ENCODE assay signal across 26 cellular contexts in the genomic region with DNA sequence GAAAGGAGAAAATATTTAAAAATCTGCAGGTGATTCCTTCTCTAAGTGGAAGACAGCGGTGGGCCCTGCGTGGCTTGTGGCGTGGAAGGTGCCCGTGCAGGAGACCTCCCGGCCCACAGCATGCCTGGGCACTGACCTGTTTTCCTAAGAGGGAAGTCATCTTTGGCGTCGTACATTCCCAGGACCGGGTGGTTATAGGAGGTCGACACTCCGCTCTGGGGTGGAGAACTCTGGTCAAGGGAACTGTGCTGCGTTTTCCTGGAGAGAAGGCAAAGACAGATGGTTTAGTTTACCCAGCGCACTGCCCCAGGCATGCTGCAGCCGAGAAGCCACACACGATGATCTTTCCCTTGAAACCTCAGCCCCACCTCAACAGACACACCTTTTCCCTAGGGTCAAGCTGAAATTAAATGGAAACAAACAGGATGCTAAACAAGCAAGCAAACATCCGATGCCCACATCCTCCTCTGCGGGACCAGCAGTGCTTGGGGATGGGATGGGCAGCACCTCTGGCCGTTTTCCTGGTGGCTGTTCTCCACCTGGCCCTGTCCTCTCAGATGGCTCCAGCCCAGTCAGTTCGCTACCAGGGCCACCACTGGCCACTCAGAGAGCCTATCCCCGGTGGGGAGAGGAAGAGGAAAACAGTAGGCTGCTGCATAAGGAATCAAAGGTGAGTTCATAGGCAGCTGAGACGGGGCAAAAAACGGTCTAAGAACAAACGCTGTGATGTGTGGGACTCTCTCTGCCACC.
DNase-seq lines count a peak whose midpoint lies in the region; TF ChIP-seq lines count a peak whose summit lies in the region.
"Had no signal": no experiment of that assay in that cellular context is flagged by ENCODE, and none has a peak within 500 bp of the region (broad histone marks: within the 10 kb centered on the region; RNA-seq: fewer than 3 reads in every experiment).

No MANE protein-coding gene starts in this region.

- H4K8ac ChIP-seq in neuronal stem cell (ENCODE audit: low read depth, low read length): no peak overlapping the region

- H3K9me3 Mint-ChIP-seq in type B pancreatic cell (no peaks in the 10 kb centered on the region), CD14-positive monocyte (peaks cover 0 to 4% (median 2%) of the 10 kb centered on the region in 7 donors)
- H3K9me3 Mint-ChIP-seq: activated CD4-positive, alpha-beta T cell treated with anti-CD3 and anti-CD28 coated beads, Interleukin-2, amount 10 ng/mL, durations not matched to agents 24 days and 14 days; CD8-positive, alpha-beta T cell; neural crest cell had no signal

- DNase-seq in activated effector memory CD4-positive, alpha-beta T cell treated with anti-CD3 and anti-CD28 coated beads, Interleukin-2, amount 50 U/mL, for 16 hours: peak; percentile 56
- no peak for DNase-seq in activated effector memory CD4-positive, alpha-beta T cell treated with Interleukin-2 at 50 U/mL for 16 hours
- DNase-seq in dorsolateral prefrontal cortex (peak in 6 of 10 donors; percentile 2 to 39 (median 17)), neuronal stem cell (ENCODE audit: low spot score) (no peak), type B pancreatic cell (ENCODE audit: extremely low spot score, unreplicated experiment) (peak; percentile 62), CD14-positive monocyte (ENCODE audit: low spot score) (no peak), NCI-H2171 (lab: John Stamatoyannopoulos, UW) (no peak)
- no peak for DNase-seq in stimulated activated CD8-positive, alpha-beta memory T cell treated with anti-CD3 and anti-CD28 coated beads, Interleukin-4, amount 100 ng/mL, for 48 hours
- DNase-seq: activated CD4-positive, alpha-beta T cell treated with anti-CD3 and anti-CD28 coated beads, Interleukin-2, amount 10 ng/mL, durations not matched to agents 24 days and 14 days; activated naive CD4-positive, alpha-beta T cell treated with Interleukin-2 at 50 U/mL for 16 hours; anterior cingulate cortex; CD8-positive, alpha-beta T cell; DMS79; effector memory CD4-positive, alpha-beta T cell; esophagus squamous epithelium; GM23248; IMR-90; NCI-H1436; NCI-H2171 treated with DMSO at 0.1 percent for 48 hours; NCI-H748 treated with DMSO at 0.1 percent for 48 hours; OCI-M1; retina; SHP77 treated with DMSO at 0.1 percent for 48 hours; T-helper 1 cell had no signal

- TF ChIP-seq CTCF in dorsolateral prefrontal cortex (IDR thresholded peaks at IDR 0.05 in 54 of 56, conservative IDR thresholded peaks at IDR 0.05 in 2 of 56; ENCODE audit: low read depth in 1 of 56, partially characterized antibody in 56 of 56) (no peak), type B pancreatic cell (conservative IDR thresholded peaks at IDR 0.05) (no peak), CD14-positive monocyte (IDR thresholded peaks at IDR 0.05) (no peak)

- H3K4me1 Mint-ChIP-seq in type B pancreatic cell (ENCODE audit: unreplicated experiment) (peaks cover 18% of the 10 kb centered on the region), CD14-positive monocyte (no peaks in the 10 kb centered on the region)

- peaks cover 2% of the 10 kb centered on the region for H3K79me1 ChIP-seq in neuronal stem cell (ENCODE audit: low read depth, low read length)

- H2AFZ ChIP-seq in neuronal stem cell (ENCODE audit: low read length): no peak overlapping the region
- H2AFZ ChIP-seq: GM23248 had no signal

- H3K4me3 Mint-ChIP-seq in type B pancreatic cell: no peak overlapping the region
- H3K4me3 Mint-ChIP-seq in CD14-positive monocyte: no peak overlapping the region
- H3K4me3 Mint-ChIP-seq: activated CD4-positive, alpha-beta T cell treated with anti-CD3 and anti-CD28 coated beads, Interleukin-2, amount 10 ng/mL, durations not matched to agents 24 days and 14 days; CD8-positive, alpha-beta T cell had no signal

- no peak overlapping the region for H3K23ac ChIP-seq in neuronal stem cell (ENCODE audit: low read depth, low read length, poor library complexity)

- H4K91ac ChIP-seq in neuronal stem cell (ENCODE audit: low read depth, low read length, poor library complexity): no peak overlapping the region

- no peak overlapping the region for H2BK15ac ChIP-seq in neuronal stem cell (ENCODE audit: low read length)

- intact Hi-C loops in dorsolateral prefrontal cortex (cut with DNase I): loop anchor here in 1 of 2 donors (5.0 kb wide), 1 partner anchor 36 kb away; no protein-coding TSS in a partner anchor
- intact Hi-C loops in CD14-positive monocyte (cut with micrococcal nuclease): no loop called here

- no peaks in the 10 kb centered on the region for H3K27me3 Mint-ChIP-seq in type B pancreatic cell
- no peaks in the 10 kb centered on the region for H3K27me3 Mint-ChIP-seq in CD14-positive monocyte (ENCODE audit: low read depth in 3 of 3)
- H3K27me3 Mint-ChIP-seq: activated CD4-positive, alpha-beta T cell treated with anti-CD3 and anti-CD28 coated beads, Interleukin-2, amount 10 ng/mL, durations not matched to agents 24 days and 14 days had no signal

- peak overlapping the region; percentile 65 for H3K27ac Mint-ChIP-seq in type B pancreatic cell
- peak overlapping the region in 1 of 7 donors; percentile 69 for H3K27ac Mint-ChIP-seq in CD14-positive monocyte
- H3K27ac Mint-ChIP-seq: activated CD4-positive, alpha-beta T cell treated with anti-CD3 and anti-CD28 coated beads, Interleukin-2, amount 10 ng/mL, durations not matched to agents 24 days and 14 days; CD8-positive, alpha-beta T cell had no signal

- no peak overlapping the region for H3K9ac ChIP-seq in neuronal stem cell (ENCODE audit: low read depth, low read length, poor library complexity)
- H3K9ac ChIP-seq: GM23248 had no signal

- H3K27me3 ChIP-seq in dorsolateral prefrontal cortex (no peaks in the 10 kb centered on the region), neuronal stem cell (ENCODE audit: control insufficient read depth in 3 of 3, insufficient read depth in 3 of 3, low read depth in 1 of 3, low read length in 3 of 3) (no peaks in the 10 kb centered on the region)
- H3K27me3 ChIP-seq: esophagus squamous epithelium had no signal

- no peak overlapping the region for H2BK12ac ChIP-seq in neuronal stem cell (ENCODE audit: low read length)

- H3K27ac ChIP-seq in dorsolateral prefrontal cortex (peak overlapping the region in 44 of 59 donors; percentile 3 to 98 (median 92)), neuronal stem cell (replicated peaks; ENCODE audit: low read length) (no peak overlapping the region)
- H3K27ac ChIP-seq: GM23248, HL-60 had no signal

- no peak overlapping the region for H2AK5ac ChIP-seq in neuronal stem cell (ENCODE audit: low read depth, low read length)

- H2BK5ac ChIP-seq in neuronal stem cell (ENCODE audit: low read length): no peak overlapping the region

- WGBS in neuronal stem cell (ENCODE audit: extremely low coverage in 2 of 2, insufficient read length in 2 of 2, insufficient replicate concordance in 1 of 2), 2 donors: no CpG with 5 or more reads among the region's 22 CpGs

- H3K4me3 ChIP-seq in dorsolateral prefrontal cortex (no peak overlapping the region), neuronal stem cell (ENCODE audit: low read length in 2 of 2) (no peak overlapping the region)
- H3K4me3 ChIP-seq: esophagus squamous epithelium, GM23248 had no signal

- H3K36me3 Mint-ChIP-seq in type B pancreatic cell (peaks cover 25% of the 10 kb centered on the region), CD14-positive monocyte (peaks cover 87 to 94% of the 10 kb centered on the region in 2 donors)

- no peak overlapping the region for H3K4me2 ChIP-seq in neuronal stem cell (ENCODE audit: insufficient read depth, low read length, poor library complexity, severe bottlenecking)

- H3K4ac ChIP-seq in neuronal stem cell (ENCODE audit: low read length): no peak overlapping the region

- H3K14ac ChIP-seq in neuronal stem cell (ENCODE audit: low read length): peak overlapping the region; percentile 32

- peaks cover 0 to 4% of the 10 kb centered on the region in 2 donors for H3K9me3 ChIP-seq in neuronal stem cell (replicated peaks in 1 of 2; ENCODE audit: control insufficient read depth in 2 of 2, insufficient read depth in 1 of 2, low read depth in 1 of 2, low read length in 2 of 2)
- H3K9me3 ChIP-seq: esophagus squamous epithelium had no signal

- no peak overlapping the region for H2BK120ac ChIP-seq in neuronal stem cell (ENCODE audit: low read depth, low read length)

- no peak overlapping the region for H3K18ac ChIP-seq in neuronal stem cell (ENCODE audit: low read length)

- H3K4me1 ChIP-seq in neuronal stem cell (ENCODE audit: control insufficient read depth in 2 of 2, insufficient read depth in 1 of 2, low read depth in 1 of 2, low read length in 2 of 2): peaks cover 0 to 2% of the 10 kb centered on the region in 2 donors

- peaks cover 13 to 68% of the 10 kb centered on the region in 2 donors for H3K36me3 ChIP-seq in neuronal stem cell (replicated peaks in 1 of 2; ENCODE audit: control insufficient read depth in 2 of 2, insufficient read depth in 2 of 2, low read length in 2 of 2)

Comparison
In these comparisons a context has a peak if more than half of its experiments do, and no peak if none do; other contexts are left out.
1. DNase-seq: peak in activated effector memory CD4-positive, alpha-beta T cell treated with anti-CD3 and anti-CD28 coated beads, Interleukin-2, amount 50 U/mL, for 16 hours (single experiment), dorsolateral prefrontal cortex (6 of 10) and type B pancreatic cell (single experiment); none in activated effector memory CD4-positive, alpha-beta T cell treated with Interleukin-2 at 50 U/mL for 16 hours (single experiment), neuronal stem cell (single experiment), CD14-positive monocyte (single experiment), stimulated activated CD8-positive, alpha-beta memory T cell treated with anti-CD3 and anti-CD28 coated beads, Interleukin-4, amount 100 ng/mL, for 48 hours (single experiment) and NCI-H2171 (single experiment).